ENCODE assay signal across 1 cellular context in the genomic region with DNA sequence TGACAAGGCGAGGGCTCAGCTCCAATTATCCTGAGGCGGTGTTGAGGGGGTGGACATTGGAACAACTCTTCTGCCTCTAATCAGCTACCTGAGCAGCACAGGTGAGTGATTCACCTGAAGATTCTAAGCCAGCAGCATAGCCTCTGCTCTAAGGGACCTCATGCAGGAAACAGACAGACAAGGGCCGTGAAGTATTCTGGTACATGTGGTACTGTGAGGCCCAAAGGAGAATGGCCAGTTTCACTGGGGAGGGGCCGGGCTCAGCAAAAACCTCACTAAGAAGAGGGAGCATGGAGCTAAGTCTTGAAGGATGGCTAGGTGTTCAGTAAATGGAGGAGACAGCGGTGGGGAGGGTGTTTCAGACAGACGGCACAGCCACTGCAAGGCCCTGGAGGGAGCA.
TF ChIP-seq lines count a peak whose summit lies in the region.

No MANE protein-coding gene starts in this region.

TF ChIP-seq in HEK293, 187 proteins besides CTCF, POLR2A, EP300 and RAD21:
- TF ChIP-seq, protein P1, sequence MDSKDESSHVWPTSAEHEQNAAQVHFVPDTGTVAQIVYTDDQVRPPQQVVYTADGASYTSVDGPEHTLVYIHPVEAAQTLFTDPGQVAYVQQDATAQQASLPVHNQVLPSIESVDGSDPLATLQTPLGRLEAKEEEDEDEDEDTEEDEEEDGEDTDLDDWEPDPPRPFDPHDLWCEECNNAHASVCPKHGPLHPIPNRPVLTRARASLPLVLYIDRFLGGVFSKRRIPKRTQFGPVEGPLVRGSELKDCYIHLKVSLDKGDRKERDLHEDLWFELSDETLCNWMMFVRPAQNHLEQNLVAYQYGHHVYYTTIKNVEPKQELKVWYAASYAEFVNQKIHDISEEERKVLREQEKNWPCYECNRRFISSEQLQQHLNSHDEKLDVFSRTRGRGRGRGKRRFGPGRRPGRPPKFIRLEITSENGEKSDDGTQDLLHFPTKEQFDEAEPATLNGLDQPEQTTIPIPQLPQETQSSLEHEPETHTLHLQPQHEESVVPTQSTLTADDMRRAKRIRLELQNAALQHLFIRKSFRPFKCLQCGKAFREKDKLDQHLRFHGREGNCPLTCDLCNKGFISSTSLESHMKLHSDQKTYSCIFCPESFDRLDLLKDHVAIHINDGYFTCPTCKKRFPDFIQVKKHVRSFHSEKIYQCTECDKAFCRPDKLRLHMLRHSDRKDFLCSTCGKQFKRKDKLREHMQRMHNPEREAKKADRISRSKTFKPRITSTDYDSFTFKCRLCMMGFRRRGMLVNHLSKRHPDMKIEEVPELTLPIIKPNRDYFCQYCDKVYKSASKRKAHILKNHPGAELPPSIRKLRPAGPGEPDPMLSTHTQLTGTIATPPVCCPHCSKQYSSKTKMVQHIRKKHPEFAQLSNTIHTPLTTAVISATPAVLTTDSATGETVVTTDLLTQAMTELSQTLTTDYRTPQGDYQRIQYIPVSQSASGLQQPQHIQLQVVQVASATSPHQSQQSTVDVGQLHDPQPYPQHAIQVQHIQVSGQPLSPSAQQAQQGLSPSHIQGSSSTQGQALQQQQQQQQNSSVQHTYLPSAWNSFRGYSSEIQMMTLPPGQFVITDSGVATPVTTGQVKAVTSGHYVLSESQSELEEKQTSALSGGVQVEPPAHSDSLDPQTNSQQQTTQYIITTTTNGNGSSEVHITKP (tag by site-specific recombination; IDR thresholded peaks at IDR 0.05): no peak
- peak; percentile 79 for TF ChIP-seq ZNF341 (tag by site-specific recombination; IDR thresholded peaks at IDR 0.05; ENCODE audit: low read depth)
